ENCODE assay signal across 20 cellular contexts in the genomic region with DNA sequence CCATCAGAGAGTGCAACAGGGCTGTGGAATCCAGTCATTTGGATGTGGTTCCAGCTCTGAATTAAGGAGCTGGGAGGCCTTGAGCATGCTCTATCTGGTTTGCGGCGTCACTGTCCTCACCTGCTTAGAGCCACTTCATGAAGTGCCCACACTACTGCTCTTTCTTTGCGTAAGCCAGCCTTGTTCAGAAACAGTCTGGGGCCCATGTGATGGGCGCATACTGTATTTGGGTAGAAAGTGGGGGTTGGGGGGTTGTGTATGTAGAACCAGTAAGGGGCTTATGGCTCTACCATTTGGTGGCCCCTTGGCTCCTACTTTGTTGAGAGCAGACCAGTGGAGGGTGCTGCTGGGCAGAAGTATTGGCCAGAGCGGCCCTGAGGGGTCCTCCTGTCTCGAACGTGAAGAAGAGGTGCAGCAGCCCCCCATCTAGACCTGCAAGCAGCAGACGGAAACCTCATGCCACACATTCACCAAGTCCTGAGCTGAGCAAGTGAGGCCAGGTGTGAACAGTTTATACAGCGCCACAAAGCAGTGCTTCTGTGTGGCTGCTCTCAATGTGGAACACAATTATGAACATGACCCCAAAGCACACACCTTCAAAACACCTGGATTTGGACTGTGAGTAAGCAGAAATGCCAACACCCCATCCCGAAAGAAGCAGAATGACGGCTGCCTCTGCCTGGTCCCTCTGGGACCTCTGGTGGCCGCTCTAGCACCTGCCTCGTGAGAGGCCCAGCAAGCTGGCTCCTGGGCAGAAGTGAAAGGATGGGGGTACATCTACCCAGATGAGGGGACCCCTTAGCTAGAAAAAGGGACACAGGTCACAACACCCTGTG. TPM values are rescaled to one million over a fixed set of nuclear protein-coding genes. Genes with fewer than 3 reads are reported as not detected.
DNase-seq lines count a peak whose midpoint lies in the region; ATAC-seq, FAIRE-seq and TF ChIP-seq lines count a peak whose summit lies in the region.
"Had no signal": no experiment of that assay in that cellular context is flagged by ENCODE, and none has a peak within 500 bp of the region (broad histone marks: within the 10 kb centered on the region; RNA-seq: fewer than 3 reads in every experiment).

No MANE protein-coding gene starts in this region.

- H2AFZ ChIP-seq in OCI-LY1 (ENCODE audit: low read length) = no peak overlapping the region

- no TSS peak for BruUV-seq in Calu3 (replicated peaks; lab: Mats Ljungman, UMichigan)

- H3K9me3 ChIP-seq in OCI-LY1 (ENCODE audit: low read length) (no peaks in the 10 kb centered on the region), upper lobe of right lung (no peaks in the 10 kb centered on the region)

- CTCF ChIA-PET in Calu3 (lab: Charles Lee) = interaction anchor here (0.5 to 0.7 kb wide), 2 partner anchors 18 to 254 kb away, joined by 3 read pairs; no protein-coding TSS in a partner anchor

- H3K36me3 ChIP-seq in OCI-LY1 (ENCODE audit: insufficient read depth, low read length) = no peaks in the 10 kb centered on the region
- no peaks in the 10 kb centered on the region for H3K36me3 ChIP-seq in upper lobe of right lung

- H3K27me3 ChIP-seq in OCI-LY1 (ENCODE audit: insufficient read depth, low read length) = 0 out of 2 replicates have a peak, but pooled peaks cover 9% of the 10 kb centered on the region
- no peaks in the 10 kb centered on the region for H3K27me3 ChIP-seq in upper lobe of right lung

- H3K4me1 Mint-ChIP-seq in Calu3 (ENCODE audit: low read depth, unreplicated experiment) = no peaks in the 10 kb centered on the region
- H3K4me1 Mint-ChIP-seq: activated CD4-positive, alpha-beta T cell treated with anti-CD3 and anti-CD28 coated beads, Interleukin-2, amount 10 ng/mL, durations not matched to agents 7 days and 5 days; IgD-negative memory B cell had no signal

- TF ChIP-seq CTCF in Calu3 (IDR thresholded peaks at IDR 0.05; ENCODE audit: unreplicated experiment) (peak; percentile 53), OCI-LY1 (IDR thresholded peaks at IDR 0.05; ENCODE audit: low read length) (peak; percentile 38; the same call in 1 of the 2 replicates), upper lobe of right lung (IDR thresholded peaks at IDR 0.05) (no peak)

- no peak overlapping the region for H3K4me3 Mint-ChIP-seq in Calu3 (ENCODE audit: low read depth, unreplicated experiment)
- H3K4me3 Mint-ChIP-seq: activated CD4-positive, alpha-beta T cell treated with anti-CD3 and anti-CD28 coated beads, Interleukin-2, amount 10 ng/mL, durations not matched to agents 7 days and 5 days; CD8-positive, alpha-beta T cell; IgD-negative memory B cell had no signal

- DNase-seq in Calu3 (peak; percentile 37), GM18507 (ENCODE audit: extremely low spot score, insufficient read length, low read depth) (no peak), upper lobe of right lung (no peak), COLO829 (ENCODE audit: low spot score) (no peak), superior temporal gyrus (ENCODE audit: extremely low spot score) (no peak)
- DNase-seq: activated CD4-positive, alpha-beta T cell treated with anti-CD3 and anti-CD28 coated beads, Interleukin-2, amount 10 ng/mL, durations not matched to agents 7 days and 5 days; activated CD8-positive, alpha-beta memory T cell treated with anti-CD3 and anti-CD28 coated beads, Interleukin-2, amount 50 U/mL, for 48 hours; hippocampal formation; left cardiac atrium; NCI-H187 treated with DMSO at 0.1 percent for 48 hours; NCI-H524; nucleus accumbens; stimulated activated CD4-positive, alpha-beta T cell treated with anti-CD3 and anti-CD28 coated beads, Interleukin-1b, Interleukin-23, amount 100 ng/mL, for 48 hours had no signal

- no peak overlapping the region for H3K27ac ChIP-seq in OCI-LY1 (ENCODE audit: low read depth, low read length, poor library complexity, severe bottlenecking)
- H3K27ac ChIP-seq in upper lobe of right lung = no peak overlapping the region
- H3K27ac ChIP-seq: SK-N-MC had no signal

- peak; percentile 41 for FAIRE-seq in GM18507 (lab: Jason Lieb, UNC)

- H3K9me2 ChIP-seq in OCI-LY1 (ENCODE audit: low read depth, low read length) = no peaks in the 10 kb centered on the region

- H3K9me3 Mint-ChIP-seq in Calu3 (ENCODE audit: low read depth, unreplicated experiment) = no peaks in the 10 kb centered on the region
- H3K9me3 Mint-ChIP-seq: activated CD4-positive, alpha-beta T cell treated with anti-CD3 and anti-CD28 coated beads, Interleukin-2, amount 10 ng/mL, durations not matched to agents 7 days and 5 days; CD8-positive, alpha-beta T cell; IgD-negative memory B cell had no signal

- H3K4me1 ChIP-seq in OCI-LY1 (ENCODE audit: insufficient read depth, low read length, severe bottlenecking) (no peaks in the 10 kb centered on the region), upper lobe of right lung (no peaks in the 10 kb centered on the region)

- H4K20me1 ChIP-seq in OCI-LY1 (ENCODE audit: insufficient read depth, low read length) = no peaks in the 10 kb centered on the region

- H3K4me3 ChIP-seq in OCI-LY1 (ENCODE audit: low read depth, low read length, poor library complexity, severe bottlenecking) (no peak overlapping the region), upper lobe of right lung (no peak overlapping the region)
- H3K4me3 ChIP-seq: SK-N-MC had no signal

- peak; percentile 46 for ATAC-seq in esophagus mucosa
- no peak for ATAC-seq in HG02678 (IDR thresholded peaks at IDR 0.05; ENCODE audit: unreplicated experiment)
- ATAC-seq in upper lobe of right lung = no peak
- ATAC-seq: CD8-positive, alpha-beta T cell; left cardiac atrium; sciatic nerve had no signal

- no peaks in the 10 kb centered on the region for H3K79me2 ChIP-seq in OCI-LY1 (ENCODE audit: insufficient read depth, low read length)

- no peaks in the 10 kb centered on the region for H3K36me3 Mint-ChIP-seq in Calu3 (ENCODE audit: insufficient read depth, unreplicated experiment)
- H3K36me3 Mint-ChIP-seq: CD8-positive, alpha-beta T cell; IgD-negative memory B cell had no signal

- no peak overlapping the region for H3K4me2 ChIP-seq in OCI-LY1 (ENCODE audit: low read length)

- no peak overlapping the region for H3K27ac Mint-ChIP-seq in Calu3 (ENCODE audit: unreplicated experiment)
- H3K27ac Mint-ChIP-seq: activated CD4-positive, alpha-beta T cell treated with anti-CD3 and anti-CD28 coated beads, Interleukin-2, amount 10 ng/mL, durations not matched to agents 7 days and 5 days; CD8-positive, alpha-beta T cell; IgD-negative memory B cell had no signal

- H3K9ac ChIP-seq in OCI-LY1 (ENCODE audit: low read length) = no peak overlapping the region

- peaks cover 28% of the 10 kb centered on the region for H3K27me3 Mint-ChIP-seq in Calu3 (ENCODE audit: unreplicated experiment)
- H3K27me3 Mint-ChIP-seq: activated CD4-positive, alpha-beta T cell treated with anti-CD3 and anti-CD28 coated beads, Interleukin-2, amount 10 ng/mL, durations not matched to agents 7 days and 5 days; IgD-negative memory B cell had no signal

- intact Hi-C loops in Calu3 (cut with micrococcal nuclease; ENCODE audit: unreplicated experiment) = no loop called here
- intact Hi-C loops in upper lobe of right lung (cut with DNase I) = no loop called here

- H3F3A ChIP-seq in OCI-LY1 (ENCODE audit: insufficient read depth, low read length) = no peaks in the 10 kb centered on the region

RNA-seq across cellular contexts. Expression of a gene that starts 26.6 kb away (rescaled TPM):
- total RNA-seq in Calu3 (2022) (113 and 115 TPM in 2 replicates), esophagus mucosa (53.0 TPM), upper lobe of right lung (45.4 TPM)
